22 cellular contexts compared by ENCODE assay signal in genomic region chr13:27662738-27663470, GRCh38.
"Had no signal": no experiment of that assay in that cellular context is flagged by ENCODE, and none has a peak within 500 bp of the region (broad histone marks: within the 10 kb centered on the region; RNA-seq: fewer than 3 reads in every experiment).

No MANE protein-coding gene starts in this region.

- H3K36me3 Mint-ChIP-seq: activated naive CD8-positive, alpha-beta T cell had no signal

- H3K27me3 Mint-ChIP-seq: activated naive CD8-positive, alpha-beta T cell; naive thymus-derived CD8-positive, alpha-beta T cell; stimulated activated memory B cell treated with anti-CD40 and anti-IgM and Interleukin-4, amounts not matched to agents 10 μg/mL and 1 μg/mL and 100 μg/mL, for 72 hours had no signal

- H3K9me3 ChIP-seq: ovary, psoas muscle, thoracic aorta, upper lobe of left lung had no signal

- H3K4me3 Mint-ChIP-seq: activated naive CD8-positive, alpha-beta T cell; activated T-helper 1 cell treated with anti-CD3 and anti-CD28 coated beads, Interleukin-12 subunit alpha, Interleukin-12 subunit beta, Interleukin-2, Interleukin-4 antibody, amounts not matched to agents 30 ng/mL and 10 ng/mL and 1 ng/mL, durations not matched to agents 14 hours and 24 hours and 36 hours; naive thymus-derived CD8-positive, alpha-beta T cell; stimulated activated memory B cell treated with anti-CD40 and anti-IgM and Interleukin-4, amounts not matched to agents 10 μg/mL and 1 μg/mL and 100 μg/mL, for 72 hours had no signal

- DNase-seq: activated CD4-positive, alpha-beta T cell treated with anti-CD3 and anti-CD28 coated beads, Interleukin-2, amount 50 U/mL, for 48 hours; activated gamma-delta T cell treated with Interleukin-2 at 50 U/mL for 16 hours; amygdala; central memory CD4-positive, alpha-beta T cell; dorsolateral prefrontal cortex; head of caudate nucleus; kidney; mesenchymal stem cell; naive thymus-derived CD8-positive, alpha-beta T cell; ovary; psoas muscle; stimulated activated CD4-positive, alpha-beta T cell treated with anti-CD3 and anti-CD28 coated beads, Interleukin-4, amount 100 ng/mL, for 24 hours; SW 1271; upper lobe of left lung; WERI-Rb-1 had no signal

- H3K27ac ChIP-seq: dorsolateral prefrontal cortex, ovary, psoas muscle, thoracic aorta, upper lobe of left lung, WERI-Rb-1 had no signal

- ATAC-seq: naive thymus-derived CD8-positive, alpha-beta T cell; sciatic nerve; stimulated activated memory B cell treated with anti-CD40 and anti-IgM and Interleukin-4, amounts not matched to agents 10 μg/mL and 1 μg/mL and 100 μg/mL, for 72 hours had no signal

- H3K27me3 ChIP-seq: dorsolateral prefrontal cortex, ovary, upper lobe of left lung had no signal

- H3K27ac Mint-ChIP-seq: activated naive CD8-positive, alpha-beta T cell; activated T-helper 1 cell treated with anti-CD3 and anti-CD28 coated beads, Interleukin-12 subunit alpha, Interleukin-12 subunit beta, Interleukin-2, Interleukin-4 antibody, amounts not matched to agents 30 ng/mL and 10 ng/mL and 1 ng/mL, durations not matched to agents 14 hours and 24 hours and 36 hours; stimulated activated memory B cell treated with anti-CD40 and anti-IgM and Interleukin-4, amounts not matched to agents 10 μg/mL and 1 μg/mL and 100 μg/mL, for 72 hours had no signal

- H3K9me3 Mint-ChIP-seq: activated T-helper 1 cell treated with anti-CD3 and anti-CD28 coated beads, Interleukin-12 subunit alpha, Interleukin-12 subunit beta, Interleukin-2, Interleukin-4 antibody, amounts not matched to agents 30 ng/mL and 10 ng/mL and 1 ng/mL, durations not matched to agents 14 hours and 24 hours and 36 hours; naive thymus-derived CD8-positive, alpha-beta T cell; stimulated activated memory B cell treated with anti-CD40 and anti-IgM and Interleukin-4, amounts not matched to agents 10 μg/mL and 1 μg/mL and 100 μg/mL, for 72 hours had no signal

- FAIRE-seq: colon, frontal cortex, kidney had no signal

- H3K36me3 ChIP-seq: ovary had no signal

- H3K4me3 ChIP-seq: dorsolateral prefrontal cortex, ovary, psoas muscle, thoracic aorta, upper lobe of left lung had no signal
